6 cellular contexts compared by ENCODE assay signal in the genomic region with DNA sequence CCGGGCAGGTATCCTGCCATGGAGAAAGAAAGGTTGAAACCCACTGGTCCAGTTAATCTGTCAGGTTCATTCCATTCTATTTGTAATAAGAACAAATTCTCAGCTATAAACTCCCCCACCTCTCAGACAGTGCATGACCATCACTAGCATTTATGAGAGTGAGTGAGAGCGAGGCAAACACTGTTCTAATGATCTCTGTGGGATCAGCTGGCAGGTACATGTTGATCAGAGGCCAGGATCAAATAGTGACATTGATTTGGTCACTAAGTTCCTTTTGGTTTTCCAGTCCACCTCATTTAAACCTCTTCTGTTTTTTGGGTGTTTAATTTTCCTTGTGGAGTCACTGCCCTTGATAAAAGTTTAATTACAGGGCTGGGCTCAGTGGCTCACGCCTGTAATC.
"Had no signal": no experiment of that assay in that cellular context is flagged by ENCODE, and none has a peak within 500 bp of the region (broad histone marks: within the 10 kb centered on the region; RNA-seq: fewer than 3 reads in every experiment).

No MANE protein-coding gene starts in this region.

- FAIRE-seq: HTR-8/SVneo, K562 had no signal

- H3K27ac Mint-ChIP-seq: IgD-negative memory B cell had no signal

- ATAC-seq: K562 had no signal

- H3K36me3 Mint-ChIP-seq: IgD-negative memory B cell had no signal

- DNase-seq: IMR-90, KG1 had no signal

- H3K9me3 Mint-ChIP-seq: IgD-negative memory B cell had no signal

- H3K27ac ChIP-seq: HL-60 had no signal

- H3K4me3 ChIP-seq: K562 had no signal
